Comparison of ENCODE assay signal across 1 cellular context in the genomic region with DNA sequence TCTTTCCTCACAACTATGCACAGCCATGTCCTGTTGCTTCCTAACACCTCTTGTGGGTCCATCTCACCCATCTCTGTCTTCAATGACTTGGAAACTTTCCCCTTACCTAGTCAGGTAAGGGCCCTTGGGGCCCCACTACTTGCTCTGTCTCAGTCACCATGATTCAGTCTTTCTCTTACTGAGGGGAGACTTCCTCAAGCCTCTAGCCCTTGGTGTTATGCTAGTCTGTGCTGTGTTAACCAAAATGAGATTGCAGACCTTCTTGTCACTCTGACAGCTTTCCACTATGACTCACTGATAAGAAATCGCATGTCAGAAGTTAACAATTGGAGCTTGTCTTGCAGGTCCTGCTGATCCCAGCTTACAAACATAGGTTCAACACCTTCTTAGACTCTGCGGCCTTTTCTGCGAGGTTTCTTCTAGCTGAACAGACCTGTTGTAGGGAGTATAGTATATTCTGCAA.
TF ChIP-seq lines count a peak whose summit lies in the region.

No MANE protein-coding gene starts in this region.

TF ChIP-seq in HepG2, 621 proteins besides CTCF, POLR2A, EP300 and RAD21 (continued from another document and continues in another):
- TF ChIP-seq, protein P1, sequence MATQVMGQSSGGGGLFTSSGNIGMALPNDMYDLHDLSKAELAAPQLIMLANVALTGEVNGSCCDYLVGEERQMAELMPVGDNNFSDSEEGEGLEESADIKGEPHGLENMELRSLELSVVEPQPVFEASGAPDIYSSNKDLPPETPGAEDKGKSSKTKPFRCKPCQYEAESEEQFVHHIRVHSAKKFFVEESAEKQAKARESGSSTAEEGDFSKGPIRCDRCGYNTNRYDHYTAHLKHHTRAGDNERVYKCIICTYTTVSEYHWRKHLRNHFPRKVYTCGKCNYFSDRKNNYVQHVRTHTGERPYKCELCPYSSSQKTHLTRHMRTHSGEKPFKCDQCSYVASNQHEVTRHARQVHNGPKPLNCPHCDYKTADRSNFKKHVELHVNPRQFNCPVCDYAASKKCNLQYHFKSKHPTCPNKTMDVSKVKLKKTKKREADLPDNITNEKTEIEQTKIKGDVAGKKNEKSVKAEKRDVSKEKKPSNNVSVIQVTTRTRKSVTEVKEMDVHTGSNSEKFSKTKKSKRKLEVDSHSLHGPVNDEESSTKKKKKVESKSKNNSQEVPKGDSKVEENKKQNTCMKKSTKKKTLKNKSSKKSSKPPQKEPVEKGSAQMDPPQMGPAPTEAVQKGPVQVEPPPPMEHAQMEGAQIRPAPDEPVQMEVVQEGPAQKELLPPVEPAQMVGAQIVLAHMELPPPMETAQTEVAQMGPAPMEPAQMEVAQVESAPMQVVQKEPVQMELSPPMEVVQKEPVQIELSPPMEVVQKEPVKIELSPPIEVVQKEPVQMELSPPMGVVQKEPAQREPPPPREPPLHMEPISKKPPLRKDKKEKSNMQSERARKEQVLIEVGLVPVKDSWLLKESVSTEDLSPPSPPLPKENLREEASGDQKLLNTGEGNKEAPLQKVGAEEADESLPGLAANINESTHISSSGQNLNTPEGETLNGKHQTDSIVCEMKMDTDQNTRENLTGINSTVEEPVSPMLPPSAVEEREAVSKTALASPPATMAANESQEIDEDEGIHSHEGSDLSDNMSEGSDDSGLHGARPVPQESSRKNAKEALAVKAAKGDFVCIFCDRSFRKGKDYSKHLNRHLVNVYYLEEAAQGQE (IDR thresholded peaks at IDR 0.05; ENCODE audit: borderline replicate concordance in 1 of 2, low read depth in 1 of 2, low read length in 2 of 2) = no peak
- no peak for TF ChIP-seq MTA1 (CRISPR knock-in tag; IDR thresholded peaks at IDR 0.05; ENCODE audit: borderline replicate concordance)
- TF ChIP-seq ZBTB10 (CRISPR knock-in tag; IDR thresholded peaks at IDR 0.05; ENCODE audit: borderline replicate concordance) = no peak
- TF ChIP-seq TCF7L2 (IDR thresholded peaks at IDR 0.05; ENCODE audit: low read depth, low read length) = no peak
- TF ChIP-seq ZFP41 (CRISPR knock-in tag; IDR thresholded peaks at IDR 0.05; ENCODE audit: borderline replicate concordance) = no peak
- TF ChIP-seq ETS1 (CRISPR knock-in tag; IDR thresholded peaks at IDR 0.05) = no peak
- TF ChIP-seq SRY (CRISPR knock-in tag; IDR thresholded peaks at IDR 0.05) = no peak
- TF ChIP-seq MIER3 (CRISPR knock-in tag; IDR thresholded peaks at IDR 0.05; ENCODE audit: borderline replicate concordance) = 0 out of 2 replicates have a peak, but pooled peaks have one; percentile 52
- TF ChIP-seq ELF3 (CRISPR knock-in tag; IDR thresholded peaks at IDR 0.05) = peak; percentile 43; the same call in 1 of the 2 replicates
- no peak for TF ChIP-seq TMF1 (CRISPR knock-in tag; IDR thresholded peaks at IDR 0.05; ENCODE audit: low read depth)
- TF ChIP-seq, protein P2, sequence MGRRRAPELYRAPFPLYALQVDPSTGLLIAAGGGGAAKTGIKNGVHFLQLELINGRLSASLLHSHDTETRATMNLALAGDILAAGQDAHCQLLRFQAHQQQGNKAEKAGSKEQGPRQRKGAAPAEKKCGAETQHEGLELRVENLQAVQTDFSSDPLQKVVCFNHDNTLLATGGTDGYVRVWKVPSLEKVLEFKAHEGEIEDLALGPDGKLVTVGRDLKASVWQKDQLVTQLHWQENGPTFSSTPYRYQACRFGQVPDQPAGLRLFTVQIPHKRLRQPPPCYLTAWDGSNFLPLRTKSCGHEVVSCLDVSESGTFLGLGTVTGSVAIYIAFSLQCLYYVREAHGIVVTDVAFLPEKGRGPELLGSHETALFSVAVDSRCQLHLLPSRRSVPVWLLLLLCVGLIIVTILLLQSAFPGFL (CRISPR knock-in tag; IDR thresholded peaks at IDR 0.05) = no peak
- TF ChIP-seq ZNF343 (CRISPR knock-in tag; IDR thresholded peaks at IDR 0.05) = no peak
- TF ChIP-seq GTF2F1 (IDR thresholded peaks at IDR 0.05; ENCODE audit: low read length) = no peak
- no peak for TF ChIP-seq NFKB2 (CRISPR knock-in tag; IDR thresholded peaks at IDR 0.05; ENCODE audit: borderline replicate concordance)
- TF ChIP-seq, protein P3, sequence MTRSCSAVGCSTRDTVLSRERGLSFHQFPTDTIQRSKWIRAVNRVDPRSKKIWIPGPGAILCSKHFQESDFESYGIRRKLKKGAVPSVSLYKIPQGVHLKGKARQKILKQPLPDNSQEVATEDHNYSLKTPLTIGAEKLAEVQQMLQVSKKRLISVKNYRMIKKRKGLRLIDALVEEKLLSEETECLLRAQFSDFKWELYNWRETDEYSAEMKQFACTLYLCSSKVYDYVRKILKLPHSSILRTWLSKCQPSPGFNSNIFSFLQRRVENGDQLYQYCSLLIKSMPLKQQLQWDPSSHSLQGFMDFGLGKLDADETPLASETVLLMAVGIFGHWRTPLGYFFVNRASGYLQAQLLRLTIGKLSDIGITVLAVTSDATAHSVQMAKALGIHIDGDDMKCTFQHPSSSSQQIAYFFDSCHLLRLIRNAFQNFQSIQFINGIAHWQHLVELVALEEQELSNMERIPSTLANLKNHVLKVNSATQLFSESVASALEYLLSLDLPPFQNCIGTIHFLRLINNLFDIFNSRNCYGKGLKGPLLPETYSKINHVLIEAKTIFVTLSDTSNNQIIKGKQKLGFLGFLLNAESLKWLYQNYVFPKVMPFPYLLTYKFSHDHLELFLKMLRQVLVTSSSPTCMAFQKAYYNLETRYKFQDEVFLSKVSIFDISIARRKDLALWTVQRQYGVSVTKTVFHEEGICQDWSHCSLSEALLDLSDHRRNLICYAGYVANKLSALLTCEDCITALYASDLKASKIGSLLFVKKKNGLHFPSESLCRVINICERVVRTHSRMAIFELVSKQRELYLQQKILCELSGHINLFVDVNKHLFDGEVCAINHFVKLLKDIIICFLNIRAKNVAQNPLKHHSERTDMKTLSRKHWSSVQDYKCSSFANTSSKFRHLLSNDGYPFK (CRISPR knock-in tag; IDR thresholded peaks at IDR 0.05; ENCODE audit: borderline replicate concordance) = no peak
- no peak for TF ChIP-seq HNRNPH1 (optimal IDR thresholded peaks at IDR 0.05; ENCODE audit: low read depth, low read length)
- no peak for TF ChIP-seq ZNF556 (CRISPR knock-in tag; IDR thresholded peaks at IDR 0.05; ENCODE audit: borderline replicate concordance)
- TF ChIP-seq, protein P4, sequence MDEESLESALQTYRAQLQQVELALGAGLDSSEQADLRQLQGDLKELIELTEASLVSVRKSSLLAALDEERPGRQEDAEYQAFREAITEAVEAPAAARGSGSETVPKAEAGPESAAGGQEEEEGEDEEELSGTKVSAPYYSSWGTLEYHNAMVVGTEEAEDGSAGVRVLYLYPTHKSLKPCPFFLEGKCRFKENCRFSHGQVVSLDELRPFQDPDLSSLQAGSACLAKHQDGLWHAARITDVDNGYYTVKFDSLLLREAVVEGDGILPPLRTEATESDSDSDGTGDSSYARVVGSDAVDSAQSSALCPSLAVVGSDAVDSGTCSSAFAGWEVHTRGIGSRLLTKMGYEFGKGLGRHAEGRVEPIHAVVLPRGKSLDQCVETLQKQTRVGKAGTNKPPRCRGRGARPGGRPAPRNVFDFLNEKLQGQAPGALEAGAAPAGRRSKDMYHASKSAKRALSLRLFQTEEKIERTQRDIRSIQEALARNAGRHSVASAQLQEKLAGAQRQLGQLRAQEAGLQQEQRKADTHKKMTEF (CRISPR knock-in tag; IDR thresholded peaks at IDR 0.05) = peak; percentile 16; the same call in 1 of the 2 replicates
- no peak for TF ChIP-seq CAMTA2 (CRISPR knock-in tag; IDR thresholded peaks at IDR 0.05; ENCODE audit: borderline replicate concordance)
- no peak for TF ChIP-seq ZSCAN21 (CRISPR knock-in tag; IDR thresholded peaks at IDR 0.05; ENCODE audit: borderline replicate concordance)
- TF ChIP-seq RFX1 (IDR thresholded peaks at IDR 0.05) = no peak
- TF ChIP-seq PRMT3 (CRISPR knock-in tag; IDR thresholded peaks at IDR 0.05; ENCODE audit: borderline replicate concordance, low read depth) = no peak
- TF ChIP-seq ZSCAN30 (CRISPR knock-in tag; IDR thresholded peaks at IDR 0.05) = no peak
- TF ChIP-seq CBFB (CRISPR knock-in tag; IDR thresholded peaks at IDR 0.05) = no peak
- TF ChIP-seq GABPB1 (CRISPR knock-in tag; IDR thresholded peaks at IDR 0.05) = no peak
- TF ChIP-seq ZNF550 (CRISPR knock-in tag; IDR thresholded peaks at IDR 0.05; ENCODE audit: borderline replicate concordance) = no peak
- TF ChIP-seq ZMAT3 (CRISPR knock-in tag; conservative IDR thresholded peaks at IDR 0.05) = no peak
- no peak; the same call in 1 of the 2 replicates for TF ChIP-seq MAX (IDR thresholded peaks at IDR 0.05)
- no peak for TF ChIP-seq GRHL1 (CRISPR knock-in tag; conservative IDR thresholded peaks at IDR 0.05)
- TF ChIP-seq ZNF503 (CRISPR knock-in tag; IDR thresholded peaks at IDR 0.05) = no peak
- TF ChIP-seq ZNF124 (CRISPR knock-in tag; IDR thresholded peaks at IDR 0.05) = no peak
- TF ChIP-seq ZNF12 (CRISPR knock-in tag; IDR thresholded peaks at IDR 0.05) = peak; percentile 36; the same call in 1 of the 2 replicates
- TF ChIP-seq, protein P5, sequence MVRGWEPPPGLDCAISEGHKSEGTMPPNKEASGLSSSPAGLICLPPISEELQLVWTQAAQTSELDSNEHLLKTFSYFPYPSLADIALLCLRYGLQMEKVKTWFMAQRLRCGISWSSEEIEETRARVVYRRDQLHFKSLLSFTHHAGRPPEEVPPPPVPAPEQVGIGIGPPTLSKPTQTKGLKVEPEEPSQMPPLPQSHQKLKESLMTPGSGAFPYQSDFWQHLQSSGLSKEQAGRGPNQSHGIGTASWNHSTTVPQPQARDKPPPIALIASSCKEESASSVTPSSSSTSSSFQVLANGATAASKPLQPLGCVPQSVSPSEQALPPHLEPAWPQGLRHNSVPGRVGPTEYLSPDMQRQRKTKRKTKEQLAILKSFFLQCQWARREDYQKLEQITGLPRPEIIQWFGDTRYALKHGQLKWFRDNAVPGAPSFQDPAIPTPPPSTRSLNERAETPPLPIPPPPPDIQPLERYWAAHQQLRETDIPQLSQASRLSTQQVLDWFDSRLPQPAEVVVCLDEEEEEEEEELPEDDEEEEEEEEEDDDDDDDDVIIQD (CRISPR knock-in tag; IDR thresholded peaks at IDR 0.05; ENCODE audit: low read depth) = peak; percentile 28; the same call in 1 of the 2 replicates
- 0 out of 2 replicates have a peak, but pooled peaks have one; percentile 22 for TF ChIP-seq KAT8 (CRISPR knock-in tag; IDR thresholded peaks at IDR 0.05)
- TF ChIP-seq RBAK (CRISPR knock-in tag; IDR thresholded peaks at IDR 0.05) = no peak
- TF ChIP-seq ZNF644 (CRISPR knock-in tag; IDR thresholded peaks at IDR 0.05; ENCODE audit: low read depth) = no peak
- no peak for TF ChIP-seq HOXD1 (CRISPR knock-in tag; IDR thresholded peaks at IDR 0.05)
- no peak for TF ChIP-seq ZNF678 (CRISPR knock-in tag; IDR thresholded peaks at IDR 0.05)
- TF ChIP-seq ZNF484 (CRISPR knock-in tag; IDR thresholded peaks at IDR 0.05; ENCODE audit: borderline replicate concordance, low read depth) = no peak
- TF ChIP-seq GLI4 (CRISPR knock-in tag; IDR thresholded peaks at IDR 0.05; ENCODE audit: borderline replicate concordance) = no peak
